Comparison of ENCODE assay signal across 13 cellular contexts in genomic region chr3:121690777-121691405, GRCh38. TPM values are rescaled to one million over a fixed set of nuclear protein-coding genes. Genes with fewer than 3 reads are reported as not detected.
A peak's percentile ranks its signal among the peaks of the same experiment; 100 is the strongest.
DNase-seq lines count a peak whose midpoint lies in the region; ATAC-seq and TF ChIP-seq lines count a peak whose summit lies in the region.
"Had no signal": no experiment of that assay in that cellular context is flagged by ENCODE, and none has a peak within 500 bp of the region (broad histone marks: within the 10 kb centered on the region; RNA-seq: fewer than 3 reads in every experiment).

No MANE protein-coding gene starts in this region.

- no peak overlapping the region for H3K4me3 Mint-ChIP-seq in central memory CD8-positive, alpha-beta T cell
- H3K4me3 Mint-ChIP-seq: nephron progenitor cell had no signal

- DNase-seq in central memory CD8-positive, alpha-beta T cell (ENCODE audit: low spot score in 2 of 2), result no peak
- DNase-seq in mucosa of descending colon, result no peak
- DNase-seq in central memory CD4-positive, alpha-beta T cell, result no peak
- DNase-seq in effector memory CD4-positive, alpha-beta T cell, result no peak
- DNase-seq: DMS 273 treated with DMSO at 0.1 percent for 48 hours; NCI-H1436 treated with DMSO at 0.1 percent for 48 hours; nephron progenitor cell; Peyer's patch; stimulated activated CD4-positive, alpha-beta T cell treated with anti-CD3 and anti-CD28 coated beads, Interleukin-15, amount 100 ng/mL, for 24 hours had no signal

- H3K36me3 Mint-ChIP-seq in central memory CD8-positive, alpha-beta T cell (ENCODE audit: insufficient read depth), result peaks cover 24% of the 10 kb centered on the region

- peak overlapping the region; percentile 8 for H3K27ac Mint-ChIP-seq in central memory CD8-positive, alpha-beta T cell (ENCODE audit: low read depth)
- H3K27ac Mint-ChIP-seq: nephron progenitor cell had no signal

- no peaks in the 10 kb centered on the region for H3K9me3 ChIP-seq in mucosa of descending colon
- no peaks in the 10 kb centered on the region for H3K9me3 ChIP-seq in effector memory CD4-positive, alpha-beta T cell (ENCODE audit: control insufficient read depth, low read length)
- H3K9me3 ChIP-seq: Peyer's patch had no signal

- peaks cover 12% of the 10 kb centered on the region for H3K4me1 Mint-ChIP-seq in central memory CD8-positive, alpha-beta T cell
- H3K4me1 Mint-ChIP-seq: nephron progenitor cell had no signal

- H3K27me3 Mint-ChIP-seq in central memory CD8-positive, alpha-beta T cell, result no peaks in the 10 kb centered on the region

- no peaks in the 10 kb centered on the region for H3K36me3 ChIP-seq in mucosa of descending colon (ENCODE audit: low read depth)
- H3K36me3 ChIP-seq in effector memory CD4-positive, alpha-beta T cell (ENCODE audit: control insufficient read depth, insufficient read depth, low read length), result peaks cover 35% of the 10 kb centered on the region

- no peak for TF ChIP-seq CTCF in mucosa of descending colon (IDR thresholded peaks at IDR 0.05)

- no peaks in the 10 kb centered on the region for H3K4me1 ChIP-seq in mucosa of descending colon (ENCODE audit: low read depth)
- no peaks in the 10 kb centered on the region for H3K4me1 ChIP-seq in effector memory CD4-positive, alpha-beta T cell (ENCODE audit: control insufficient read depth, insufficient read depth, low read length, poor library complexity, severe bottlenecking)
- H3K4me1 ChIP-seq: Peyer's patch had no signal

- H3K27me3 ChIP-seq in effector memory CD4-positive, alpha-beta T cell (replicated peaks; ENCODE audit: control insufficient read depth, insufficient read depth, low read length, poor library complexity, severe bottlenecking), result no peaks in the 10 kb centered on the region
- H3K27me3 ChIP-seq: Peyer's patch had no signal

- H3K4me3 ChIP-seq in mucosa of descending colon, result no peak overlapping the region
- no peak overlapping the region for H3K4me3 ChIP-seq in effector memory CD4-positive, alpha-beta T cell (ENCODE audit: insufficient read depth, low read depth, low read length, poor library complexity, severe bottlenecking)
- H3K4me3 ChIP-seq: Peyer's patch had no signal

- ATAC-seq in GM18511 (IDR thresholded peaks at IDR 0.05; ENCODE audit: unreplicated experiment) (peak; percentile 88), GM19467 (IDR thresholded peaks at IDR 0.05; ENCODE audit: unreplicated experiment) (peak; percentile 69), HG03378 (IDR thresholded peaks at IDR 0.05; ENCODE audit: unreplicated experiment) (peak; percentile 87), mucosa of descending colon (no peak)
- ATAC-seq in central memory CD8-positive, alpha-beta T cell (replicated peaks; ENCODE audit: extremely low read depth, poor library complexity, severe bottlenecking), result no peak

- H3K9me3 Mint-ChIP-seq in central memory CD8-positive, alpha-beta T cell, result no peaks in the 10 kb centered on the region

- no peak overlapping the region for H3K27ac ChIP-seq in effector memory CD4-positive, alpha-beta T cell (ENCODE audit: insufficient read depth, low read length, poor library complexity, severe bottlenecking)
- H3K27ac ChIP-seq: HL-60, Peyer's patch had no signal

- intact Hi-C loops in mucosa of descending colon (cut with DNase I, micrococcal nuclease), result no loop called here

RNA-seq across cellular contexts. Expression of gene HCLS1, which starts 30.2 kb away (rescaled TPM):
- 10 to 100 TPM in 2 of 3 donors, 1 to 10 TPM in 1; 8.8 to 32.1 (median 23.5) TPM for total RNA-seq in mucosa of descending colon

RNA-seq across cellular contexts. Expression of gene GOLGB1, which starts 58.6 kb away (rescaled TPM):
- 10 to 100 TPM; 65.1 to 86.9 (median 71.6) TPM for total RNA-seq in mucosa of descending colon

Comparison
In these comparisons a context has a peak if more than half of its experiments do, and no peak if none do; other contexts are left out.
1. ATAC-seq: peak in GM18511 (single experiment), GM19467 (single experiment) and HG03378 (single experiment); none in central memory CD8-positive, alpha-beta T cell (single experiment) and mucosa of descending colon (single experiment).